ENCODE assay signal across 2 cellular contexts in genomic region chr20:18783385-18783959, GRCh38.
TF ChIP-seq lines count a peak whose summit lies in the region.

No MANE protein-coding gene starts in this region.

TF ChIP-seq in HepG2, 621 proteins besides CTCF, POLR2A, EP300 and RAD21 (continued from another document):
- TF ChIP-seq ATF7 (IDR thresholded peaks at IDR 0.05) (0 out of 2 replicates have a peak, but pooled peaks have one; percentile 18), ATF7 (CRISPR knock-in tag; IDR thresholded peaks at IDR 0.05) (no peak), CEBPB (IDR thresholded peaks at IDR 0.05; ENCODE audit: borderline replicate concordance, low read depth, low read length) (peak; percentile 74; the same call in 1 of the 2 replicates)

TF ChIP-seq in HEK293T, 16 proteins besides CTCF, POLR2A, EP300 and RAD21 (continued from another document):
- no peak for TF ChIP-seq PKNOX1 (IDR thresholded peaks at IDR 0.05)
- no peak for TF ChIP-seq SUZ12 (IDR thresholded peaks at IDR 0.05)
- no peak for TF ChIP-seq HDGF (IDR thresholded peaks at IDR 0.05; ENCODE audit: borderline replicate concordance)
- no peak for TF ChIP-seq LEF1 (IDR thresholded peaks at IDR 0.05; ENCODE audit: borderline replicate concordance)
